ENCODE assay signal across 33 cellular contexts in the genomic region with DNA sequence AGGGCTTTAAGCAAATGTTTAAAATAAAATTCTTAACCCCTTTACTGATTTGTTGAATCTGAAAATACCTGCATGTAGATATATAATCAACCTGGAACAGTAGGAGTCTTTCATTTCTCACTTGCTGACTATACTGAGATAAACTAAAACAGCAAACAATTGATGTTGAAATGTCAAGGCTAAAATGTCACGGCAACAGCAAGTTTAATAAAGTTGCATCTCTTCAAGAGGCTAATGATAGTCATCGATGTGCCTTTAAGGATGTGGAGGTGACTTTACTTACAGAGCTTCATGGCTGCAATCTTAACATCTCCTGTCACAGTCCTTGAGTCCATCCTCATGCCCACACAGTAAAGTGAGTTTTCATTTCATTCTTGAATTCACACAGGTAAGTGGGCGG. TPM values are rescaled to one million over a fixed set of nuclear protein-coding genes. Genes with fewer than 3 reads are reported as not detected.
"Had no signal": no experiment of that assay in that cellular context is flagged by ENCODE, and none has a peak within 500 bp of the region (broad histone marks: within the 10 kb centered on the region; RNA-seq: fewer than 3 reads in every experiment).

No MANE protein-coding gene starts in this region.

- ATAC-seq: effector memory CD8-positive, alpha-beta T cell; esophagus mucosa; gastrocnemius medialis; heart right ventricle; left cardiac atrium; left lung; left ventricle myocardium superior; lower lobe of right lung had no signal

- H3K27ac ChIP-seq: colonic mucosa, epithelial cell of prostate, esophagus squamous epithelium, gastrocnemius medialis, heart right ventricle, left lung, lower lobe of right lung had no signal

- H3K36me3 ChIP-seq: colonic mucosa, esophagus squamous epithelium, gastrocnemius medialis, heart right ventricle, left lung, lower lobe of right lung had no signal

- H3K9me3 ChIP-seq: colonic mucosa, esophagus squamous epithelium, gastrocnemius medialis, left lung, lower lobe of right lung had no signal

- H3K27me3 ChIP-seq: colonic mucosa had no signal

- FAIRE-seq: endometrium, islet of Langerhans, keratinocyte had no signal

- H3K4me1 ChIP-seq: colonic mucosa had no signal

- DNase-seq: colonic mucosa; cortex of kidney; effector CD8-positive, alpha-beta T cell; effector memory CD8-positive, alpha-beta T cell; endodermal cell; erythroblast; esophagus squamous epithelium; foreskin fibroblast; foreskin melanocyte; gastrocnemius medialis; glutamatergic neuron; head of caudate nucleus; heart right ventricle; hippocampal formation; left cardiac atrium; left lung; left ventricle myocardium superior; lower lobe of right lung; mesenchymal stem cell had no signal

- H3K4me3 ChIP-seq: colonic mucosa, esophagus squamous epithelium, gastrocnemius medialis, heart right ventricle, left lung, lower lobe of right lung had no signal

RNA-seq across cellular contexts. Expression of a gene that starts 3.6 kb away (rescaled TPM):
- total RNA-seq: chondrocyte had no signal

RNA-seq across cellular contexts. Expression of a gene that starts 31.7 kb away (rescaled TPM):
- total RNA-seq: chondrocyte, colonic mucosa, dermis microvascular lymphatic vessel endothelial cell, endodermal cell, gastrocnemius medialis, glomerular endothelial cell, heart right ventricle, kidney epithelial cell, left cardiac atrium, left ventricle myocardium superior, lower leg skin, lung microvascular endothelial cell, mesenteric fat pad, mononuclear cell, mucosa of gallbladder had no signal
- polyA plus RNA-seq: keratinocyte had no signal
